Comparison of ENCODE assay signal across 8 cellular contexts in the genomic region with DNA sequence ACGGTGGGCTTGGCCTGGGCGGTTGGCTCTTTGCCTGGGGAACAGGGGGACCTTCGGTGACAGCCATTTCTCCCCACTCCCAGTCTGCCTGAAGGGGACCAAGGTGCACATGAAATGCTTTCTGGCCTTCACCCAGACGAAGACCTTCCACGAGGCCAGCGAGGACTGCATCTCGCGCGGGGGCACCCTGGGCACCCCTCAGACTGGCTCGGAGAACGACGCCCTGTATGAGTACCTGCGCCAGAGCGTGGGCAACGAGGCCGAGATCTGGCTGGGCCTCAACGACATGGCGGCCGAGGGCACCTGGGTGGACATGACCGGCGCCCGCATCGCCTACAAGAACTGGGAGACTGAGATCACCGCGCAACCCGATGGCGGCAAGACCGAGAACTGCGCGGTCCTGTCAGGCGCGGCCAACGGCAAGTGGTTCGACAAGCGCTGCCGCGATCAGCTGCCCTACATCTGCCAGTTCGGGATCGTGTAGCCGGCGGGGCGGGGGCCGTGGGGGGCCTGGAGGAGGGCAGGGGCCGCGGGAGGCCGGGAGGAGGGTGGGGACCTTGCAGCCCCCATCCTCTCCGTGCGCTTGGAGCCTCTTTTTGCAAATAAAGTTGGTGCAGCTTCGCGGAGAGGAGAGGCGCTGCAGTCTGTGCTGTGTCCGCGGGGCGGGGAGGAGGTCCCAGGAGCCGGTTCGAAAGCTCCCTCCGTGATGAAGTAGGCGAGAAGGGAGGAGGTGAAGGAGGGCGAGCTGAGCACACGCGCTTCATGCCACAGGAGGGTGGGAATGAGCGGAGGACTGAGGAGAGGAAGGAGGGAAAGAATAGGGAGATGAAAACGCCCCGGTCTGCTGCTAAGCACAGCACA. TPM values are rescaled to one million over a fixed set of nuclear protein-coding genes. Genes with fewer than 3 reads are reported as not detected.
A peak's percentile ranks its signal among the peaks of the same experiment; 100 is the strongest.
DNase-seq lines count a peak whose midpoint lies in the region; ATAC-seq and TF ChIP-seq lines count a peak whose summit lies in the region.

No MANE protein-coding gene starts in this region.

- H3K27ac Mint-ChIP-seq in MCF 10A (ENCODE audit: low read depth, unreplicated experiment), result no peak overlapping the region

- WGBS in mesendoderm (ENCODE audit: extremely low coverage, insufficient coverage, low lambda C conversion rate), result no CpG with 5 or more reads among the region's 64 CpGs
- 32% methylated on average over 41 of the region's 64 CpGs for whole genome bisulfite sequencing in suprapubic skin

- CTCF ChIA-PET in MCF 10A (lab: Yijun Ruan, JAX), result interaction anchor here (0.6 to 11.2 kb wide), 9 partner anchors 29 to 903 kb away, joined by 3 to 368 read pairs (median 4); no protein-coding TSS in a partner anchor

- no peak overlapping the region for H3K18ac ChIP-seq in mesendoderm (ENCODE audit: low read length)

- TF ChIP-seq POLR2A in breast epithelium (IDR thresholded peaks at IDR 0.05) (no peak), suprapubic skin (IDR thresholded peaks at IDR 0.05) (no peak)

- H3K27ac ChIP-seq in breast epithelium (peak overlapping the region in 1 of 2 donors; percentile 69), mesendoderm (ENCODE audit: low read depth, low read length) (no peak overlapping the region), suprapubic skin (peak overlapping the region; percentile 71)

- H3K4me3 ChIP-seq in breast epithelium, result peak overlapping the region; percentile 23 to 66 (median 42)
- no peak overlapping the region for H3K4me3 ChIP-seq in mesendoderm (ENCODE audit: low read length)
- peak overlapping the region; percentile 45 for H3K4me3 ChIP-seq in suprapubic skin

- no peaks in the 10 kb centered on the region for H3K27me3 Mint-ChIP-seq in MCF 10A (ENCODE audit: insufficient read depth, unreplicated experiment)

- H4K5ac ChIP-seq in mesendoderm (ENCODE audit: low read length), result no peak overlapping the region

- POLR2A ChIA-PET in MCF 10A (lab: Yijun Ruan, JAX), result no interaction called here

- H3K4me3 Mint-ChIP-seq in MCF 10A (ENCODE audit: unreplicated experiment), result no peak overlapping the region

- H3K4me1 ChIP-seq in breast epithelium (no peaks in the 10 kb centered on the region), mesendoderm (ENCODE audit: control insufficient read depth, low read depth, low read length) (no peaks in the 10 kb centered on the region), suprapubic skin (peaks cover 37% of the 10 kb centered on the region)

- peak overlapping the region; percentile 58 for H3K56ac ChIP-seq in mesendoderm (ENCODE audit: low read length)

- no TSS peak for BruUV-seq in MCF 10A (replicated peaks; lab: Mats Ljungman, UMichigan)

- H2BK15ac ChIP-seq in mesendoderm (replicated peaks; ENCODE audit: low read depth), result no peak overlapping the region

- TF ChIP-seq CTCF in breast epithelium (IDR thresholded peaks at IDR 0.05) (no peak), MCF 10A (IDR thresholded peaks at IDR 0.05; ENCODE audit: unreplicated experiment) (no peak), suprapubic skin (IDR thresholded peaks at IDR 0.05) (no peak)

- TF ChIP-seq EP300 in suprapubic skin (IDR thresholded peaks at IDR 0.05), result no peak

- intact Hi-C loops in breast epithelium (cut with DNase I; ENCODE audit: low total_unique reads) (loop anchor here (10.0 kb wide), 1 partner anchor 459 kb away; no protein-coding TSS in a partner anchor), MCF 10A (cut with micrococcal nuclease) (loop anchor here (2.0 to 5.0 kb wide), 3 partner anchors 463 to 1043 kb away; no protein-coding TSS in a partner anchor)

- ATAC-seq in HG02840 (IDR thresholded peaks at IDR 0.05; ENCODE audit: low FRiP score, unreplicated experiment), result no peak
- no peak for ATAC-seq in HG02571 (IDR thresholded peaks at IDR 0.05; ENCODE audit: unreplicated experiment)
- ATAC-seq in GM21390 (IDR thresholded peaks at IDR 0.05; ENCODE audit: unreplicated experiment), result no peak

- no peak overlapping the region for H2AK5ac ChIP-seq in mesendoderm (ENCODE audit: low read length)

- H3K9me3 Mint-ChIP-seq in MCF 10A (ENCODE audit: unreplicated experiment), result no peaks in the 10 kb centered on the region

- H3K36me3 ChIP-seq in breast epithelium (no peaks in the 10 kb centered on the region), mesendoderm (ENCODE audit: control insufficient read depth, insufficient read depth, low read length) (no peaks in the 10 kb centered on the region), suprapubic skin (peaks cover 11% of the 10 kb centered on the region)

- H3K79me1 ChIP-seq in mesendoderm (ENCODE audit: low read length), result no peaks in the 10 kb centered on the region

- H3K4me2 ChIP-seq in mesendoderm (ENCODE audit: low read length), result peak overlapping the region; percentile 45

- peak overlapping the region; percentile 26 for H3K9ac ChIP-seq in mesendoderm (ENCODE audit: low read length)

- H3K9me3 ChIP-seq in breast epithelium, result no peaks in the 10 kb centered on the region
- no peaks in the 10 kb centered on the region for H3K9me3 ChIP-seq in suprapubic skin

- H3K4ac ChIP-seq in mesendoderm (ENCODE audit: low read depth, low read length), result no peak overlapping the region

- no peak overlapping the region for H2BK5ac ChIP-seq in mesendoderm (ENCODE audit: low read length)

- H3K4me1 Mint-ChIP-seq in MCF 10A (ENCODE audit: insufficient read depth, unreplicated experiment), result peaks cover 3% of the 10 kb centered on the region

- DNase-seq in breast epithelium (ENCODE audit: low spot score in 2 of 2) (no peak), MCF 10A (ENCODE audit: unreplicated experiment) (no peak), dedifferentiated amniotic fluid mesenchymal stem cell (ENCODE audit: extremely low spot score) (peak; percentile 63), mesendoderm (peak; percentile 55), suprapubic skin (ENCODE audit: low spot score in 2 of 2) (peak; percentile 75 to 84)

- H3K36me3 Mint-ChIP-seq in MCF 10A (ENCODE audit: insufficient read depth, unreplicated experiment), result no peaks in the 10 kb centered on the region

- no peaks in the 10 kb centered on the region for H3K79me2 ChIP-seq in mesendoderm (ENCODE audit: control insufficient read depth, insufficient read depth, low read length)

- H2BK120ac ChIP-seq in mesendoderm (ENCODE audit: low read depth, low read length), result no peak overlapping the region

- no peak overlapping the region for H3K23ac ChIP-seq in mesendoderm (ENCODE audit: low read length)

- peaks cover 0 to 7% of the 10 kb centered on the region in 2 donors for H3K27me3 ChIP-seq in breast epithelium
- H3K27me3 ChIP-seq in mesendoderm (ENCODE audit: insufficient read depth, low read length, poor library complexity), result peaks cover 8% of the 10 kb centered on the region
- no peaks in the 10 kb centered on the region for H3K27me3 ChIP-seq in suprapubic skin

- no peak overlapping the region for H4K8ac ChIP-seq in mesendoderm (ENCODE audit: low read depth, low read length)

RNA-seq across cellular contexts. Expression of a gene that starts 9.6 kb away (rescaled TPM):
- 100 to 1,000 TPM in 1 of 3 donors, 10 to 100 TPM in 2; 18.3 to 479 (median 55.7) TPM for total RNA-seq in breast epithelium
- not detected in 2 replicates for total RNA-seq in MCF 10A (2022)
- 0.14 TPM for polyA plus RNA-seq in mesendoderm (2013, experiment 1 of 2)
- polyA plus RNA-seq in mesendoderm (2013, experiment 2 of 2), result 0.08 TPM
- 10 to 100 TPM; 27.4 to 42.3 (median 29.3) TPM for total RNA-seq in suprapubic skin

RNA-seq across cellular contexts. Expression of a gene that starts 59.6 kb away (rescaled TPM):
- total RNA-seq in breast epithelium (10 to 100 TPM; 39.0 to 54.9 (median 43.0) TPM), MCF 10A (2022) (59.7 and 73.3 TPM in 2 replicates), suprapubic skin (100 to 1,000 TPM in 1 of 4 donors, 10 to 100 TPM in 3; 72.1 to 216 (median 88.7) TPM)
- polyA plus RNA-seq in mesendoderm (2013, experiment 1 of 2), result 59.3 TPM
- polyA plus RNA-seq in mesendoderm (2013, experiment 2 of 2), result 59.2 TPM

RNA-seq across cellular contexts. Expression of a gene that starts 59.7 kb away (rescaled TPM):
- total RNA-seq in breast epithelium (100 to 1,000 TPM in 1 of 3 donors, 10 to 100 TPM in 2; 69.5 to 120 (median 71.9) TPM), MCF 10A (2022) (37.7 and 40.1 TPM in 2 replicates), suprapubic skin (100 to 1,000 TPM; 143 to 311 (median 175) TPM)
- 41.9 TPM for polyA plus RNA-seq in mesendoderm (2013, experiment 1 of 2)
- polyA plus RNA-seq in mesendoderm (2013, experiment 2 of 2), result 43.4 TPM

Comparison
In these comparisons a context has a peak if more than half of its experiments do, and no peak if none do; other contexts are left out.
1. RNA of a gene that starts 9.6 kb away (total RNA-seq): 18.3 to 479 TPM in breast epithelium and 27.4 to 42.3 TPM in suprapubic skin; not detected in MCF 10A; every median in the first group is over 10 times any median in the second.
2. DNase-seq: peak in dedifferentiated amniotic fluid mesenchymal stem cell (single experiment), mesendoderm (single experiment) and suprapubic skin (2 of 2); none in breast epithelium (0 of 2) and MCF 10A (single experiment).